ENCODE assay signal across 10 cellular contexts in genomic region chr10:93150990-93151547, GRCh38.
"Had no signal": no experiment of that assay in that cellular context is flagged by ENCODE, and none has a peak within 500 bp of the region (broad histone marks: within the 10 kb centered on the region; RNA-seq: fewer than 3 reads in every experiment).

No MANE protein-coding gene starts in this region.

- H3K4me1 ChIP-seq: heart left ventricle, upper lobe of left lung had no signal

- H3K9me3 ChIP-seq: upper lobe of left lung had no signal

- H3K27me3 ChIP-seq: esophagus muscularis mucosa, sigmoid colon, upper lobe of left lung had no signal

- H3K36me3 ChIP-seq: esophagus muscularis mucosa, heart left ventricle, sigmoid colon, upper lobe of left lung had no signal

- DNase-seq: activated CD4-positive, CD25-positive, alpha-beta regulatory T cell; amniotic stem cell; cerebellar nuclear complex; dorsolateral prefrontal cortex; heart left ventricle; sigmoid colon; stimulated activated naive CD4-positive, alpha-beta T cell treated with Interleukin-2 at 50 U/mL for 16 hours; upper lobe of left lung had no signal

- H3K27ac ChIP-seq: dorsolateral prefrontal cortex, esophagus muscularis mucosa, heart left ventricle, sigmoid colon, upper lobe of left lung had no signal

- ATAC-seq: heart left ventricle, left lobe of liver had no signal

- H3K4me3 ChIP-seq: dorsolateral prefrontal cortex, esophagus muscularis mucosa, heart left ventricle, sigmoid colon, upper lobe of left lung had no signal
